Comparison of ENCODE assay signal across 8 cellular contexts in genomic region chr14:96297000-96297399, GRCh38. TPM values are rescaled to one million over a fixed set of nuclear protein-coding genes. Genes with fewer than 3 reads are reported as not detected.
DNase-seq lines count a peak whose midpoint lies in the region; ATAC-seq, FAIRE-seq and TF ChIP-seq lines count a peak whose summit lies in the region.

No MANE protein-coding gene starts in this region.

- peak; percentile 59 for TF ChIP-seq CTCF in AG10803 (conservative IDR thresholded peaks at IDR 0.05; ENCODE audit: low read length)

- peak; percentile 98 for FAIRE-seq in islet of Langerhans (lab: Jason Lieb, UNC)

- no peak overlapping the region for H3K4me3 ChIP-seq in AG10803 (ENCODE audit: low read length)

- in situ Hi-C loops in SK-MEL-5 (cut with HindIII; ENCODE audit: low pct_unique_long_range_greater_than_20kb, low sequenced_read_pairs), result no loop called here

- ATAC-seq in HG02678 (IDR thresholded peaks at IDR 0.05; ENCODE audit: unreplicated experiment), result no peak

- peak; percentile 20 for DNase-seq in AG10803 (ENCODE audit: low read depth)
- peak; percentile 8 for DNase-seq in HCEC 1CT
- DNase-seq in SK-MEL-5 (ENCODE audit: low read depth, low spot score), result peak; percentile 60
- DNase-seq in NK-92 (lab: John Stamatoyannopoulos, UW; ENCODE audit: unreplicated experiment), result no peak
- no peak for DNase-seq in activated naive CD4-positive, alpha-beta T cell treated with anti-CD3 and anti-CD28 coated beads, Interleukin-2, amount 50 U/mL, for 16 hours
- no peak for DNase-seq in AG08396 (ENCODE audit: low spot score)

RNA-seq across cellular contexts. Expression of gene BDKRB1, which starts 41.0 kb away (rescaled TPM):
- 0.53 TPM in 1 of 2 replicates, not detected in the other for total RNA-seq in SK-MEL-5 (2014; rRNA removed; shearing (Covaris generic))
- 0.25 and 0.27 TPM in 2 replicates for polyA plus RNA-seq in SK-MEL-5 (2015; cell fraction: cytosol; rRNA removed)
- 0.15 TPM in 1 of 2 replicates, not detected in the other for polyA plus RNA-seq in SK-MEL-5 (2015; cell fraction: nucleus; rRNA removed)

Comparison
In these comparisons a context has a peak if more than half of its experiments do, and no peak if none do; other contexts are left out.
1. DNase-seq: peak in AG10803 (single experiment), HCEC 1CT (single experiment) and SK-MEL-5 (single experiment); none in NK-92 (single experiment), activated naive CD4-positive, alpha-beta T cell treated with anti-CD3 and anti-CD28 coated beads, Interleukin-2, amount 50 U/mL, for 16 hours (single experiment) and AG08396 (single experiment).